Comparison of ENCODE assay signal across 10 cellular contexts in the genomic region with DNA sequence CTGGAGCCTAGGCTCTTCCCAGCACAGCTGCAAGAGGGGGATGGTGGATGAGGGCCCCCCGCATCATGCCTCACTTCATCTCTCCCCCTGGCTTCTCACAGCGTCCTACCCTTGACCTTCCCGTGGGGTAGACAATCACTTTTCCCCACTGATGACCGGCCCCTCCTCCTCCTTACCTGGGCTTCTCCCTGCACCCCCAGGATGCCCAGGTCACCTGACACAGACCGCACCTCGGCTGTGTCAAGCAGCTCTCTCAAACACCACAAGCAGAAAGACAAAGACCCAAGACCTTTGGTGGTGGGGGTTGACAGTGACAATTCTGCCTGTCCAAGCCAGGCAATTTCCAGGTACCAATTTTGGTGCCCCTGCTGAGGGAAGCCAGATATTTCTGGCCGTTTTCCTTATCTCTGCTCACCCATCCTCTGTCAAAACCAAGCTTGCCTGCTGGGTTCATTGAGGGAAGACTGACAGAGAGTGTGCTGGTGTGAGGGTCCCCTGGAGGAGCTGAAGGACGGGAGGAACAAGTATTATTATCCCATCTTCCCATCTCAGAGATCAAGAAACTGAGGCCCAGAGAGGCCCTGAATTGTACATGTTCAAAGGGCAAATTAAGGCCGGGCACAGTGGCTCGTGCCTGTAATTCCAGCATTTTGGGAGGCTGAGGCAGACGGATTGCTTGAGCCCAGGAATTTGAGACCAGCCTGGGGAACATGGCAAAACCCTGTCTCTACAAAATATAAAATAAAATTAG. TPM values are rescaled to one million over a fixed set of nuclear protein-coding genes. Genes with fewer than 3 reads are reported as not detected.
DNase-seq lines count a peak whose midpoint lies in the region; ATAC-seq, FAIRE-seq and TF ChIP-seq lines count a peak whose summit lies in the region.
"Had no signal": no experiment of that assay in that cellular context is flagged by ENCODE, and none has a peak within 500 bp of the region (broad histone marks: within the 10 kb centered on the region; RNA-seq: fewer than 3 reads in every experiment).

No MANE protein-coding gene starts in this region.

- H2AFZ ChIP-seq in astrocyte (ENCODE audit: low read depth, low read length) = peak overlapping the region; percentile 80

- H3K27me3 Mint-ChIP-seq in stimulated activated naive CD8-positive, alpha-beta T cell treated with anti-CD3 and anti-CD28 coated beads, Interleukin-15, Interleukin-2, amounts not matched to agents 100 ng/mL and 50 ng/mL, for 24 hours = no peaks in the 10 kb centered on the region
- H3K27me3 Mint-ChIP-seq in astrocyte (ENCODE audit: low read depth, unreplicated experiment) = peaks cover 9% of the 10 kb centered on the region

- ATAC-seq in stimulated activated naive CD8-positive, alpha-beta T cell treated with anti-CD3 and anti-CD28 coated beads, Interleukin-15, Interleukin-2, amounts not matched to agents 100 U/mL and 50 U/mL, for 24 hours = no peak
- no peak for ATAC-seq in left lung

- no peak overlapping the region for H3K4me3 ChIP-seq in astrocyte (ENCODE audit: insufficient read depth, low read depth, low read length)
- H3K4me3 ChIP-seq in mucosa of stomach (ENCODE audit: low read length) = no peak overlapping the region
- no peak overlapping the region for H3K4me3 ChIP-seq in vagina
- H3K4me3 ChIP-seq in left lung = no peak overlapping the region

- no peak for FAIRE-seq in astrocyte (lab: Jason Lieb, UNC)

- TF ChIP-seq POLR2A in vagina (IDR thresholded peaks at IDR 0.05) = no peak

- peaks cover 5% of the 10 kb centered on the region for H3K36me3 Mint-ChIP-seq in stimulated activated naive CD8-positive, alpha-beta T cell treated with anti-CD3 and anti-CD28 coated beads, Interleukin-15, Interleukin-2, amounts not matched to agents 100 ng/mL and 50 ng/mL, for 24 hours (ENCODE audit: low read depth)
- H3K36me3 Mint-ChIP-seq in astrocyte (ENCODE audit: low read depth, unreplicated experiment) = peaks cover 12% of the 10 kb centered on the region

- TF ChIP-seq CTCF in astrocyte (IDR thresholded peaks at IDR 0.05; ENCODE audit: insufficient read depth, low read depth, low read length) (no peak), vagina (IDR thresholded peaks at IDR 0.05) (no peak), left lung (IDR thresholded peaks at IDR 0.05) (no peak)

- no peaks in the 10 kb centered on the region for H3K27me3 ChIP-seq in astrocyte (ENCODE audit: insufficient read depth, low read length)
- H3K27me3 ChIP-seq in mucosa of stomach (ENCODE audit: control insufficient read depth, insufficient read depth, low read length) = no peaks in the 10 kb centered on the region
- no peaks in the 10 kb centered on the region for H3K27me3 ChIP-seq in vagina
- H3K27me3 ChIP-seq in left lung = no peaks in the 10 kb centered on the region
- H3K27me3 ChIP-seq: BE2C had no signal

- no peak overlapping the region for H3K27ac ChIP-seq in astrocyte (ENCODE audit: low read depth, low read length)
- H3K27ac ChIP-seq in vagina = peak overlapping the region; percentile 66
- H3K27ac ChIP-seq in left lung = no peak overlapping the region

- H3K4me2 ChIP-seq in astrocyte (ENCODE audit: low read length) = peak overlapping the region; percentile 44

- peak overlapping the region; percentile 89 for H3K27ac Mint-ChIP-seq in stimulated activated naive CD8-positive, alpha-beta T cell treated with anti-CD3 and anti-CD28 coated beads, Interleukin-15, Interleukin-2, amounts not matched to agents 100 ng/mL and 50 ng/mL, for 24 hours
- peak overlapping the region; percentile 41 for H3K27ac Mint-ChIP-seq in astrocyte (ENCODE audit: unreplicated experiment)

- no peaks in the 10 kb centered on the region for H3K79me2 ChIP-seq in astrocyte (ENCODE audit: insufficient read depth, low read length)

- H3K9me3 Mint-ChIP-seq in stimulated activated naive CD8-positive, alpha-beta T cell treated with anti-CD3 and anti-CD28 coated beads, Interleukin-15, Interleukin-2, amounts not matched to agents 100 ng/mL and 50 ng/mL, for 24 hours = no peaks in the 10 kb centered on the region
- H3K9me3 Mint-ChIP-seq in astrocyte (ENCODE audit: unreplicated experiment) = no peaks in the 10 kb centered on the region

- DNase-seq in stimulated activated naive CD8-positive, alpha-beta T cell treated with anti-CD3 and anti-CD28 coated beads, Interleukin-15, Interleukin-2, amounts not matched to agents 100 U/mL and 50 U/mL, for 24 hours = no peak
- DNase-seq in astrocyte (ENCODE audit: low read depth) (no peak), vagina (ENCODE audit: extremely low spot score in 2 of 2) (no peak), NCI-H446 (lab: John Stamatoyannopoulos, UW) (no peak), AG08395 (ENCODE audit: low spot score) (no peak), left lung (no peak)
- DNase-seq: BE2C, NCI-H2081 treated with DMSO at 0.1 percent for 48 hours had no signal

- H3K4me3 Mint-ChIP-seq in stimulated activated naive CD8-positive, alpha-beta T cell treated with anti-CD3 and anti-CD28 coated beads, Interleukin-15, Interleukin-2, amounts not matched to agents 100 ng/mL and 50 ng/mL, for 24 hours = no peak overlapping the region
- H3K4me3 Mint-ChIP-seq in astrocyte (ENCODE audit: unreplicated experiment) = no peak overlapping the region

- H3K4me1 ChIP-seq in astrocyte (ENCODE audit: insufficient read depth, low read length) = peaks cover 31% of the 10 kb centered on the region
- H3K4me1 ChIP-seq in mucosa of stomach (ENCODE audit: control insufficient read depth, insufficient read depth, low read length) = peaks cover 42% of the 10 kb centered on the region
- H3K4me1 ChIP-seq in vagina = peaks cover 36% of the 10 kb centered on the region
- peaks cover 18 to 44% of the 10 kb centered on the region in 2 donors for H3K4me1 ChIP-seq in left lung

- H3K4me1 Mint-ChIP-seq in stimulated activated naive CD8-positive, alpha-beta T cell treated with anti-CD3 and anti-CD28 coated beads, Interleukin-15, Interleukin-2, amounts not matched to agents 100 ng/mL and 50 ng/mL, for 24 hours (ENCODE audit: low read depth) = peaks cover 52% of the 10 kb centered on the region
- peaks cover 5% of the 10 kb centered on the region for H3K4me1 Mint-ChIP-seq in astrocyte (ENCODE audit: low read depth, unreplicated experiment)

- H3K36me3 ChIP-seq in astrocyte (ENCODE audit: insufficient read depth, low read length) (no peaks in the 10 kb centered on the region), mucosa of stomach (ENCODE audit: control insufficient read depth, insufficient read depth, low read length) (no peaks in the 10 kb centered on the region), vagina (no peaks in the 10 kb centered on the region), left lung (no peaks in the 10 kb centered on the region)
- H3K36me3 ChIP-seq: BE2C had no signal

- no peaks in the 10 kb centered on the region for H4K20me1 ChIP-seq in astrocyte (ENCODE audit: insufficient read depth, low read length)

- no peak overlapping the region for H3K9ac ChIP-seq in astrocyte (ENCODE audit: low read length)
- peak overlapping the region; percentile 48 for H3K9ac ChIP-seq in mucosa of stomach (ENCODE audit: low read length)

- no peaks in the 10 kb centered on the region for H3K9me3 ChIP-seq in astrocyte (ENCODE audit: insufficient read depth, low read depth, low read length)
- no peaks in the 10 kb centered on the region for H3K9me3 ChIP-seq in mucosa of stomach (ENCODE audit: control insufficient read depth, low read length)
- H3K9me3 ChIP-seq in vagina = no peaks in the 10 kb centered on the region
- no peaks in the 10 kb centered on the region for H3K9me3 ChIP-seq in left lung
- H3K9me3 ChIP-seq: BE2C had no signal

- intact Hi-C loops in vagina (cut with DNase I) (no loop called here), left lung (cut with DNase I) (no loop called here)

RNA-seq across cellular contexts. Expression of a gene that starts 8.3 kb away (rescaled TPM):
- total RNA-seq in astrocyte (9.7 and 10.0 TPM in 2 replicates), vagina (35.8 TPM), left lung (10 to 100 TPM; 30.9 to 39.0 TPM)

RNA-seq across cellular contexts. Expression of a gene that starts 28.5 kb away (rescaled TPM):
- total RNA-seq in astrocyte = 12.0 and 18.2 TPM in 2 replicates
- total RNA-seq in vagina = 90.6 TPM
- 10 to 100 TPM; 12.1 to 17.1 TPM for total RNA-seq in left lung
